21 cellular contexts compared by ENCODE assay signal in genomic region chr6:1593958-1594314, GRCh38. TPM values are rescaled to one million over a fixed set of nuclear protein-coding genes. Genes with fewer than 3 reads are reported as not detected.
"Had no signal": no experiment of that assay in that cellular context is flagged by ENCODE, and none has a peak within 500 bp of the region (broad histone marks: within the 10 kb centered on the region; RNA-seq: fewer than 3 reads in every experiment).

No MANE protein-coding gene starts in this region.

- FAIRE-seq: colon, keratinocyte, urothelium cell line had no signal

- H3K4me3 Mint-ChIP-seq: activated CD8-positive, alpha-beta memory T cell treated with anti-CD3 and anti-CD28 coated beads, Interleukin-2, amount 10 ng/mL, durations not matched to agents 7 days and 5 days; activated naive CD4-positive, alpha-beta T cell treated with anti-CD3 and anti-CD28 coated beads for 36 hours; activated T-helper 17 cell treated with anti-CD3 and anti-CD28 coated beads, Interleukin-2, amount 50 U/mL, for 72 hours; nephron progenitor cell had no signal

- DNase-seq: activated CD4-positive, alpha-beta T cell treated with anti-CD3 and anti-CD28 coated beads, Interleukin-2, amount 50 U/mL, for 48 hours; activated CD8-positive, alpha-beta memory T cell treated with anti-CD3 and anti-CD28 coated beads, Interleukin-2, amount 10 ng/mL, durations not matched to agents 7 days and 5 days; activated naive CD4-positive, alpha-beta T cell treated with anti-CD3 and anti-CD28 coated beads for 36 hours; activated T-cell treated with anti-CD3 and anti-CD28 coated beads, Interleukin-2, amount 50 U/mL, for 1 hour; central memory CD4-positive, alpha-beta T cell; foreskin keratinocyte; hypothalamus; lower lobe of right lung; midbrain; nephron progenitor cell; retina; stimulated activated CD4-positive, alpha-beta T cell treated with anti-CD3 and anti-CD28 coated beads, Interleukin-2, amount 100 ng/mL, for 24 hours; stimulated activated naive CD4-positive, alpha-beta T cell treated with Interleukin-2 at 50 U/mL for 16 hours; T-helper 2 cell; WERI-Rb-1 had no signal

- H3K36me3 Mint-ChIP-seq: activated CD8-positive, alpha-beta memory T cell treated with anti-CD3 and anti-CD28 coated beads, Interleukin-2, amount 10 ng/mL, durations not matched to agents 7 days and 5 days had no signal

- H3K4me3 ChIP-seq: body of pancreas, lower lobe of right lung, tibial nerve had no signal

- H3K36me3 ChIP-seq: lower lobe of right lung, tibial nerve, WERI-Rb-1 had no signal

- H3K27ac Mint-ChIP-seq: activated CD8-positive, alpha-beta memory T cell treated with anti-CD3 and anti-CD28 coated beads, Interleukin-2, amount 10 ng/mL, durations not matched to agents 7 days and 5 days; activated naive CD4-positive, alpha-beta T cell treated with anti-CD3 and anti-CD28 coated beads for 36 hours; activated T-helper 17 cell treated with anti-CD3 and anti-CD28 coated beads, Interleukin-2, amount 50 U/mL, for 72 hours; nephron progenitor cell had no signal

- H3K4me1 ChIP-seq: foreskin keratinocyte, lower lobe of right lung had no signal

- H3K27me3 ChIP-seq: body of pancreas had no signal

- ATAC-seq: activated CD8-positive, alpha-beta memory T cell treated with anti-CD3 and anti-CD28 coated beads, Interleukin-2, amount 10 ng/mL, durations not matched to agents 7 days and 5 days; activated T-helper 17 cell treated with anti-CD3 and anti-CD28 coated beads, Interleukin-2, amount 50 U/mL, for 72 hours; body of pancreas; foreskin keratinocyte had no signal

- H3K9me3 Mint-ChIP-seq: activated naive CD4-positive, alpha-beta T cell treated with anti-CD3 and anti-CD28 coated beads for 36 hours; activated T-helper 17 cell treated with anti-CD3 and anti-CD28 coated beads, Interleukin-2, amount 50 U/mL, for 72 hours had no signal

- H3K27ac ChIP-seq: body of pancreas, foreskin keratinocyte, lower lobe of right lung, tibial nerve, WERI-Rb-1 had no signal

- H3K9me3 ChIP-seq: body of pancreas, lower lobe of right lung, tibial nerve had no signal

RNA-seq across cellular contexts. Expression of gene FOXC1, which starts 15.8 kb away (rescaled TPM):
- total RNA-seq: activated naive CD4-positive, alpha-beta T cell treated with anti-CD3 and anti-CD28 coated beads for 36 hours; activated T-helper 17 cell treated with anti-CD3 and anti-CD28 coated beads, Interleukin-2, amount 50 U/mL, for 72 hours had no signal
